Comparison of ENCODE assay signal across 10 cellular contexts in the genomic region with DNA sequence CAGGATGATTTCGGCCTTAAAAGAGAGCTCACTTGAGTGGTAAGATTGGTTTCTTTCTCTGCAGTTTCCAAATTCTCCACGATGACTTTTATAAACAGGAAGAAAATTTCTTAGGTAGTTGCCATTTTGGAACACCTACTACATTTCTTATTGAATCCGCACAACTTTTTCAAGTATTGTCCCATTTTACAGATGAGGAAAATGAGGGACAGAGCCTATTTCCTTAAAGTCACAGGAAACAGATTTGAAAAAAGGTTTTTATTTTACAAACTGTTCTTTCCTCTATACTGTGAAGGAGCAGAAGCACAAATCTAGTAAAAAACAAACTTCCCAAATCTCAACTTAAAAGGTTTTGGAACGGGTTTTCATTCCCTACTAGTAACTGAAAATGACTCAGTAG. TPM values are rescaled to one million over a fixed set of nuclear protein-coding genes. Genes with fewer than 3 reads are reported as not detected.
DNase-seq lines count a peak whose midpoint lies in the region; ATAC-seq and TF ChIP-seq lines count a peak whose summit lies in the region.
"Had no signal": no experiment of that assay in that cellular context is flagged by ENCODE, and none has a peak within 500 bp of the region (broad histone marks: within the 10 kb centered on the region; RNA-seq: fewer than 3 reads in every experiment).

No MANE protein-coding gene starts in this region.

- peak overlapping the region; percentile 97 for H3K27ac Mint-ChIP-seq in HFFc6
- H3K27ac Mint-ChIP-seq in activated naive CD8-positive, alpha-beta T cell treated with anti-CD3 and anti-CD28 coated beads, Interleukin-2, amount 10 ng/mL, durations not matched to agents 7 days and 5 days = no peak overlapping the region
- peak overlapping the region in 1 of 2 donors; percentile 7 for H3K27ac Mint-ChIP-seq in effector memory CD8-positive, alpha-beta T cell

- H3K79me1 ChIP-seq in mesenchymal stem cell (replicated peaks; ENCODE audit: low read length, poor library complexity, severe bottlenecking) = peaks cover 1% of the 10 kb centered on the region

- H2BK5ac ChIP-seq in mesenchymal stem cell (ENCODE audit: low read depth, low read length, poor library complexity, severe bottlenecking) = no peak overlapping the region

- peaks cover 52% of the 10 kb centered on the region for H3K36me3 Mint-ChIP-seq in HFFc6 (ENCODE audit: low read depth)
- H3K36me3 Mint-ChIP-seq in activated naive CD8-positive, alpha-beta T cell treated with anti-CD3 and anti-CD28 coated beads, Interleukin-2, amount 10 ng/mL, durations not matched to agents 7 days and 5 days = peaks cover 32% of the 10 kb centered on the region
- H3K36me3 Mint-ChIP-seq in effector memory CD8-positive, alpha-beta T cell (ENCODE audit: insufficient read depth) = peaks cover 24% of the 10 kb centered on the region

- H3K23ac ChIP-seq in mesenchymal stem cell (ENCODE audit: low read length in 2 of 2) = no peak overlapping the region

- H3K4me1 Mint-ChIP-seq in HFFc6 (ENCODE audit: low read depth) = peaks cover 59% of the 10 kb centered on the region
- peaks cover 39% of the 10 kb centered on the region for H3K4me1 Mint-ChIP-seq in activated naive CD8-positive, alpha-beta T cell treated with anti-CD3 and anti-CD28 coated beads, Interleukin-2, amount 10 ng/mL, durations not matched to agents 7 days and 5 days
- H3K4me1 Mint-ChIP-seq in effector memory CD8-positive, alpha-beta T cell (ENCODE audit: low read depth in 2 of 2) = peaks cover 35 to 54% of the 10 kb centered on the region in 2 donors

- H3K4me3 Mint-ChIP-seq in HFFc6 = peak overlapping the region; percentile 99
- H3K4me3 Mint-ChIP-seq in activated naive CD8-positive, alpha-beta T cell treated with anti-CD3 and anti-CD28 coated beads, Interleukin-2, amount 10 ng/mL, durations not matched to agents 7 days and 5 days = peak overlapping the region; percentile 1
- peak overlapping the region in 1 of 2 donors; percentile 23 for H3K4me3 Mint-ChIP-seq in effector memory CD8-positive, alpha-beta T cell

- POLR2A ChIA-PET in activated naive CD8-positive, alpha-beta T cell treated with anti-CD3 and anti-CD28 coated beads, Interleukin-2, amount 10 ng/mL, durations not matched to agents 7 days and 5 days (lab: Charles Lee) = no interaction called here

- no peak overlapping the region for H3K14ac ChIP-seq in mesenchymal stem cell (ENCODE audit: low read length in 2 of 2)

- no peak overlapping the region for H3K9ac ChIP-seq in BLaER1 treated with 17β-estradiol and CSF1 and Interleukin-3, amounts not matched to agents 10 nM and 100 nM
- peak overlapping the region; percentile 96 for H3K9ac ChIP-seq in mesenchymal stem cell (ENCODE audit: low read length)

- no peak for TF ChIP-seq CTCF in HFFc6 (IDR thresholded peaks at IDR 0.05)

- H3K18ac ChIP-seq in mesenchymal stem cell (ENCODE audit: low read depth in 1 of 2, low read length in 2 of 2) = no peak overlapping the region

- peaks cover 46 to 68% (median 64%) of the 10 kb centered on the region in 11 experiments for H3K36me3 ChIP-seq in BLaER1 treated with 17β-estradiol and CSF1 and Interleukin-3, amounts not matched to agents 10 nM and 100 nM
- H3K36me3 ChIP-seq in mesenchymal stem cell (ENCODE audit: control insufficient read depth in 1 of 2, insufficient read depth in 2 of 2, low read depth in 1 of 2, low read length in 2 of 2) = peaks cover 16 to 36% of the 10 kb centered on the region in 2 experiments

- peak overlapping the region in 9 of 10 experiments; percentile 0 to 100 (median 99); a peak in 12 of 20 replicates for H3K4me3 ChIP-seq in BLaER1 treated with 17β-estradiol and CSF1 and Interleukin-3, amounts not matched to agents 10 nM and 100 nM
- H3K4me3 ChIP-seq in mesenchymal stem cell (ENCODE audit: insufficient read depth in 1 of 2, low read depth in 1 of 2, low read length in 2 of 2) = peak overlapping the region in 1 of 2 experiments; percentile 89

- H3K27me3 Mint-ChIP-seq in HFFc6 (ENCODE audit: insufficient read depth) = peaks cover 4% of the 10 kb centered on the region; the same call in 1 of the 2 replicates
- H3K27me3 Mint-ChIP-seq in activated naive CD8-positive, alpha-beta T cell treated with anti-CD3 and anti-CD28 coated beads, Interleukin-2, amount 10 ng/mL, durations not matched to agents 7 days and 5 days = no peaks in the 10 kb centered on the region
- H3K27me3 Mint-ChIP-seq in effector memory CD8-positive, alpha-beta T cell = no peaks in the 10 kb centered on the region

- H3K4me2 ChIP-seq in BLaER1 treated with 17β-estradiol and CSF1 and Interleukin-3, amounts not matched to agents 10 nM and 100 nM = peak overlapping the region; percentile 61 to 96 (median 89)
- no peak overlapping the region for H3K4me2 ChIP-seq in mesenchymal stem cell (ENCODE audit: low read length, poor library complexity, severe bottlenecking)

- H2BK12ac ChIP-seq in mesenchymal stem cell (ENCODE audit: low read length in 2 of 2) = no peak overlapping the region

- H3K9me3 ChIP-seq in BLaER1 treated with 17β-estradiol and CSF1 and Interleukin-3, amounts not matched to agents 10 nM and 100 nM (replicated peaks in 1 of 11) = peaks cover 0 to 12% (median 4%) of the 10 kb centered on the region in 11 experiments; a peak in 5 of 22 replicates
- H3K9me3 ChIP-seq in mesenchymal stem cell (ENCODE audit: control insufficient read depth, low read length) = no peaks in the 10 kb centered on the region

- 88% methylated on average over 2 of the region's 4 CpGs for WGBS in mesenchymal stem cell

- no peak overlapping the region for H2BK15ac ChIP-seq in mesenchymal stem cell (ENCODE audit: low read depth, poor library complexity, severe bottlenecking)

- no peak overlapping the region for H2AK5ac ChIP-seq in mesenchymal stem cell (ENCODE audit: low read length, severe bottlenecking)

- H3K4me1 ChIP-seq in BLaER1 treated with 17β-estradiol and CSF1 and Interleukin-3, amounts not matched to agents 10 nM and 100 nM = peaks cover 22 to 75% (median 54%) of the 10 kb centered on the region in 10 experiments
- peaks cover 13% of the 10 kb centered on the region for H3K4me1 ChIP-seq in mesenchymal stem cell (ENCODE audit: control insufficient read depth, insufficient read depth, low read depth, low read length)

- peaks cover 66 to 76% (median 73%) of the 10 kb centered on the region in 11 experiments for H4K20me1 ChIP-seq in BLaER1 treated with 17β-estradiol and CSF1 and Interleukin-3, amounts not matched to agents 10 nM and 100 nM

- DNase-seq in HFFc6 = no peak
- DNase-seq in activated naive CD8-positive, alpha-beta T cell treated with anti-CD3 and anti-CD28 coated beads, Interleukin-2, amount 10 ng/mL, durations not matched to agents 7 days and 5 days = no peak
- DNase-seq in mesenchymal stem cell = no peak
- DNase-seq in kidney tubule cell (ENCODE audit: low spot score) = no peak
- no peak for DNase-seq in HuH-7 (ENCODE audit: low spot score)
- no peak for DNase-seq in effector memory CD8-positive, alpha-beta T cell
- DNase-seq: activated gamma-delta T cell had no signal

- H3K27me3 ChIP-seq in BLaER1 treated with 17β-estradiol and CSF1 and Interleukin-3, amounts not matched to agents 10 nM and 100 nM = no peaks in the 10 kb centered on the region
- no peaks in the 10 kb centered on the region for H3K27me3 ChIP-seq in mesenchymal stem cell (ENCODE audit: control insufficient read depth in 1 of 2, insufficient read depth in 1 of 2, low read length in 2 of 2)

- no peaks in the 10 kb centered on the region for H3K9me3 Mint-ChIP-seq in HFFc6
- H3K9me3 Mint-ChIP-seq in activated naive CD8-positive, alpha-beta T cell treated with anti-CD3 and anti-CD28 coated beads, Interleukin-2, amount 10 ng/mL, durations not matched to agents 7 days and 5 days = no peaks in the 10 kb centered on the region
- no peaks in the 10 kb centered on the region for H3K9me3 Mint-ChIP-seq in effector memory CD8-positive, alpha-beta T cell

- H2BK120ac ChIP-seq in mesenchymal stem cell (ENCODE audit: low read depth, low read length) = no peak overlapping the region

- H3K27ac ChIP-seq in BLaER1 treated with 17β-estradiol and CSF1 and Interleukin-3, amounts not matched to agents 10 nM and 100 nM = no peak overlapping the region; a peak in 1 of 22 replicates
- no peak overlapping the region for H3K27ac ChIP-seq in mesenchymal stem cell (ENCODE audit: low read length, poor library complexity, severe bottlenecking)

- no peak for ATAC-seq in activated naive CD8-positive, alpha-beta T cell treated with anti-CD3 and anti-CD28 coated beads, Interleukin-2, amount 10 ng/mL, durations not matched to agents 7 days and 5 days (ENCODE audit: low read depth)
- ATAC-seq in effector memory CD8-positive, alpha-beta T cell (replicated peaks) = no peak
- no peak for ATAC-seq in GM18868 (IDR thresholded peaks at IDR 0.05; ENCODE audit: unreplicated experiment)

- H3K4ac ChIP-seq in mesenchymal stem cell (ENCODE audit: low read depth in 1 of 2, low read length in 2 of 2) = no peak overlapping the region

- no peak overlapping the region for H4K8ac ChIP-seq in mesenchymal stem cell (ENCODE audit: low read length)

- no peak overlapping the region for H4K91ac ChIP-seq in mesenchymal stem cell (ENCODE audit: low read length)

- H2AFZ ChIP-seq in mesenchymal stem cell (ENCODE audit: low read depth, low read length) = no peak overlapping the region

RNA-seq across cellular contexts. Expression of gene YWHAG, which starts 2.7 kb away (rescaled TPM):
- 100 to 1,000 TPM; 171 to 210 (median 180) TPM for total RNA-seq in HFFc6 (2021; fragmentation: NEBNext Ultra II Directional; extraction: Animal tissue kit (Norgen Biotek cat#: 25700))
- 10 to 100 TPM; 62.7 to 66.5 TPM for total RNA-seq in activated naive CD8-positive, alpha-beta T cell treated with anti-CD3 and anti-CD28 coated beads, Interleukin-2, amount 10 ng/mL, durations not matched to agents 7 days and 5 days
- 106 TPM for polyA plus RNA-seq in mesenchymal stem cell (2013, experiment 1 of 2)
- polyA plus RNA-seq in mesenchymal stem cell (2013, experiment 2 of 2) = 107 TPM

RNA-seq across cellular contexts. Expression of gene SSC4D, which starts 53.4 kb away (rescaled TPM):
- 1 to 10 TPM in 1 of 6 experiments, under 1 TPM in 5; 0.23 to 1.1 (median 0.51) TPM for total RNA-seq in HFFc6 (2021; fragmentation: NEBNext Ultra II Directional; extraction: Animal tissue kit (Norgen Biotek cat#: 25700))
- under 1 TPM; 0.34 to 0.42 TPM for total RNA-seq in activated naive CD8-positive, alpha-beta T cell treated with anti-CD3 and anti-CD28 coated beads, Interleukin-2, amount 10 ng/mL, durations not matched to agents 7 days and 5 days
- 0.46 TPM for polyA plus RNA-seq in mesenchymal stem cell (2013, experiment 1 of 2)
- 0.49 TPM for polyA plus RNA-seq in mesenchymal stem cell (2013, experiment 2 of 2)
- total RNA-seq: mononuclear cell had no signal

RNA-seq across cellular contexts. Expression of gene HSPB1, which starts 53.6 kb away (rescaled TPM):
- 1,000 to 10,000 TPM; 1,016 to 1,211 (median 1,126) TPM for total RNA-seq in HFFc6 (2021; fragmentation: NEBNext Ultra II Directional; extraction: Animal tissue kit (Norgen Biotek cat#: 25700))
- 10 to 100 TPM; 43.3 to 47.9 TPM for total RNA-seq in activated naive CD8-positive, alpha-beta T cell treated with anti-CD3 and anti-CD28 coated beads, Interleukin-2, amount 10 ng/mL, durations not matched to agents 7 days and 5 days
- polyA plus RNA-seq in mesenchymal stem cell (2013, experiment 1 of 2) = 794 TPM
- 815 TPM for polyA plus RNA-seq in mesenchymal stem cell (2013, experiment 2 of 2)

Comparison
In these comparisons a context has a peak if more than half of its experiments do, and no peak if none do; other contexts are left out.
1. RNA of gene HSPB1, which starts 53.6 kb away (total RNA-seq): 1,016 to 1,211 TPM in HFFc6; 43.3 to 47.9 TPM in activated naive CD8-positive, alpha-beta T cell treated with anti-CD3 and anti-CD28 coated beads, Interleukin-2, amount 10 ng/mL, durations not matched to agents 7 days and 5 days; every median in the first group is over 10 times any median in the second.